Comparison of ENCODE assay signal across 1 cellular context in the genomic region with DNA sequence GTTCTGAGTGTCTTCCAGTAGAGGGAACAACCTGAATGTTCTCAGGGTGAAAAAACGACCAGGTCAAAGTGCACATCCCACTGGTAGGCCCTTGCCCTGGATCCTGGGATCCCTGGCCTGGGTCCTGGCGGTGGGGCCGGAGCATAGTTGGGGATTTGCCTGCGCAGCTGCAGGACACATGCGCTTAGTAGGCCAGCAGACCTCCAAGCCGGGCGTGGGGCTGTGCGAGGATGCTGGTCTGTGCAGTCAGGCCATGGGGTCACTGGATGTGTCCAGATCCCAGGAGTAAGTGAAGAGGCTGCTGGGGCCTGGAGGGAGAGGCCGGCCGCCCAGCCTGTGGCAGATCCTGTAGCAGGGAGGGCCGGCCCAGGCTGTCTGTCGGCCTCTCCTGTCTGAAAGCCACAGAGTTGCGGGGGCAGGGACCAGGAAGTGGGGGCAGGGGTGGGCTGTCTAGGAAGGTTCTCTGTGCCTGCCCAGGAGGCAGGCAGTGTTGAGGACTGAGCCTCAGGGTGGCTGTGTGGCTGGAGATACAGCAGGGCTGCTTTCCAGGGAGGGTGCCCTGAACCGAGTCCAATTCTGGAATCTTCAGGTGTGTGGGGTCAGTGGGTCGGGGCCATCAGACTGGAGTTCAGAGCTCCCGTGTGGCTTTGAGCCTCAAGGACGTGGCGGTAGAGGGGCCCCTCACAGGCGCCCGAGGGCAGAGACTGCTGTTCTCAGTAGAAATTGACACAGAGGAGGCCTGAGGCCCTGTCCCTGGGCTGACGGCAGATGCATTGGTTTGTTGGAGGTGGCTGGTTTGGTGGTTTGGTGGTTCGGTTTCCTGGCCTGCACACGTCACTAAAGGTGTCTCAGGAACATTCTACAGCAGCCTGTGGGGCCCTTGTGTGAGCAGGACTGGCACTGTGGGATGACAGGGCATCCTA.
TF ChIP-seq lines count a peak whose summit lies in the region.

No MANE protein-coding gene starts in this region.

TF ChIP-seq in IMR-90, 13 proteins besides CTCF, POLR2A, EP300 and RAD21 (continued from another document):
- TF ChIP-seq, protein P1, sequence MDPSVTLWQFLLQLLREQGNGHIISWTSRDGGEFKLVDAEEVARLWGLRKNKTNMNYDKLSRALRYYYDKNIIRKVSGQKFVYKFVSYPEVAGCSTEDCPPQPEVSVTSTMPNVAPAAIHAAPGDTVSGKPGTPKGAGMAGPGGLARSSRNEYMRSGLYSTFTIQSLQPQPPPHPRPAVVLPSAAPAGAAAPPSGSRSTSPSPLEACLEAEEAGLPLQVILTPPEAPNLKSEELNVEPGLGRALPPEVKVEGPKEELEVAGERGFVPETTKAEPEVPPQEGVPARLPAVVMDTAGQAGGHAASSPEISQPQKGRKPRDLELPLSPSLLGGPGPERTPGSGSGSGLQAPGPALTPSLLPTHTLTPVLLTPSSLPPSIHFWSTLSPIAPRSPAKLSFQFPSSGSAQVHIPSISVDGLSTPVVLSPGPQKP (IDR thresholded peaks at IDR 0.05; ENCODE audit: borderline replicate concordance, low read depth, low read length) = no peak
- TF ChIP-seq MXI1 (IDR thresholded peaks at IDR 0.05; ENCODE audit: borderline replicate concordance, low read depth, low read length) (no peak), FOS (IDR thresholded peaks at IDR 0.05; ENCODE audit: low read depth, low read length) (no peak)
